ENCODE assay signal across 21 cellular contexts in the genomic region with DNA sequence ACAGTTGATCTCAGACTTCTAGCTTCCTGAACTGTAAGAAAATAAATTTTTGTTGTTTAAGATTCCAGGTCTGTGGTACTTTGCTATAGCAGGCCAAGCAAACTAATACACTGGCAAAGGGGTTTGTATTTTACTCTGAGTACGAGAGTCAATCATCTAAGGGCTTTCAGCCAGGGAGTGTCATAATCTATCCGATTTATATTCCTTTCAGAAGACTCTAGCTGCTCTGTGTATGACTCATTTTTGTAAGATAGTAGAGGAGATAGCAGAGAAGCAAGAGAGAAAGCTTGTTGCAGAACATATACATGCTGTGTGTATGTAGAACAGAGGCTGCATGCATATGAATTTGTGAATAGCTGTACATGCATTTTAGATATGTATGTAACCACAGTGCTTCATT.
"Had no signal": no experiment of that assay in that cellular context is flagged by ENCODE, and none has a peak within 500 bp of the region (broad histone marks: within the 10 kb centered on the region; RNA-seq: fewer than 3 reads in every experiment).

No MANE protein-coding gene starts in this region.

- H3K4me3 ChIP-seq: left lung, lung, neural progenitor cell, stomach, suprapubic skin, tibial nerve had no signal

- H3K9me3 Mint-ChIP-seq: neural progenitor cell; stimulated activated memory B cell treated with anti-CD40 and anti-IgM and Interleukin-4, amounts not matched to agents 10 μg/mL and 1 μg/mL and 100 μg/mL, for 72 hours had no signal

- ATAC-seq: activated CD8-positive, alpha-beta T cell treated with anti-CD3 and anti-CD28 coated beads, Interleukin-2, amount 10 ng/mL, durations not matched to agents 7 days and 5 days; activated naive CD4-positive, alpha-beta T cell treated with anti-CD3 and anti-CD28 coated beads, Interleukin-2, amount 50 U/mL, for 72 hours; esophagus mucosa; left lung; naive thymus-derived CD4-positive, alpha-beta T cell; sciatic nerve; stimulated activated memory B cell treated with anti-CD40 and anti-IgM and Interleukin-4, amounts not matched to agents 10 μg/mL and 1 μg/mL and 100 μg/mL, for 72 hours had no signal

- H3K4me3 Mint-ChIP-seq: activated CD4-positive, alpha-beta T cell treated with anti-CD3 and anti-CD28 coated beads, Interleukin-2, amount 10 ng/mL, durations not matched to agents 7 days and 5 days; activated CD8-positive, alpha-beta T cell treated with anti-CD3 and anti-CD28 coated beads, Interleukin-2, amount 10 ng/mL, durations not matched to agents 7 days and 5 days; central memory CD8-positive, alpha-beta T cell; naive thymus-derived CD4-positive, alpha-beta T cell; neural progenitor cell; stimulated activated memory B cell treated with anti-CD40 and anti-IgM and Interleukin-4, amounts not matched to agents 10 μg/mL and 1 μg/mL and 100 μg/mL, for 72 hours; T-helper 2 cell treated with Interferon-gamma antibody and Interleukin-4, amounts not matched to agents 5 μg/mL and 100 μg/mL, for 36 hours had no signal

- H3K27ac Mint-ChIP-seq: activated CD4-positive, alpha-beta T cell treated with anti-CD3 and anti-CD28 coated beads, Interleukin-2, amount 10 ng/mL, durations not matched to agents 7 days and 5 days; activated CD8-positive, alpha-beta T cell treated with anti-CD3 and anti-CD28 coated beads, Interleukin-2, amount 10 ng/mL, durations not matched to agents 7 days and 5 days; activated naive CD4-positive, alpha-beta T cell treated with anti-CD3 and anti-CD28 coated beads, Interleukin-2, amount 50 U/mL, for 72 hours; naive thymus-derived CD4-positive, alpha-beta T cell; neural progenitor cell; stimulated activated memory B cell treated with anti-CD40 and anti-IgM and Interleukin-4, amounts not matched to agents 10 μg/mL and 1 μg/mL and 100 μg/mL, for 72 hours; T-helper 2 cell treated with Interferon-gamma antibody and Interleukin-4, amounts not matched to agents 5 μg/mL and 100 μg/mL, for 36 hours had no signal

- H3K27me3 Mint-ChIP-seq: activated CD4-positive, alpha-beta T cell treated with anti-CD3 and anti-CD28 coated beads, Interleukin-2, amount 10 ng/mL, durations not matched to agents 7 days and 5 days; central memory CD8-positive, alpha-beta T cell; naive thymus-derived CD4-positive, alpha-beta T cell; stimulated activated memory B cell treated with anti-CD40 and anti-IgM and Interleukin-4, amounts not matched to agents 10 μg/mL and 1 μg/mL and 100 μg/mL, for 72 hours had no signal

- H3K36me3 Mint-ChIP-seq: activated naive CD4-positive, alpha-beta T cell treated with anti-CD3 and anti-CD28 coated beads, Interleukin-2, amount 50 U/mL, for 72 hours; naive thymus-derived CD4-positive, alpha-beta T cell; neural progenitor cell; stimulated activated memory B cell treated with anti-CD40 and anti-IgM and Interleukin-4, amounts not matched to agents 10 μg/mL and 1 μg/mL and 100 μg/mL, for 72 hours had no signal

- DNase-seq: activated CD4-positive, alpha-beta T cell treated with anti-CD3 and anti-CD28 coated beads, Interleukin-2, amount 10 ng/mL, durations not matched to agents 7 days and 5 days; activated CD4-positive, CD25-positive, alpha-beta regulatory T cell treated with anti-CD3 and anti-CD28 coated beads, Interleukin-2, amount 50 U/mL, for 72 hours; activated CD8-positive, alpha-beta T cell treated with anti-CD3 and anti-CD28 coated beads, Interleukin-2, amount 10 ng/mL, durations not matched to agents 7 days and 5 days; activated gamma-delta T cell treated with Interleukin-2 at 50 U/mL for 16 hours; effector memory CD4-positive, alpha-beta T cell; kidney glomerular epithelial cell; left lung; naive thymus-derived CD4-positive, alpha-beta T cell; posterior cingulate gyrus; small intestine; stomach had no signal

- H3K4me1 Mint-ChIP-seq: activated CD4-positive, alpha-beta T cell treated with anti-CD3 and anti-CD28 coated beads, Interleukin-2, amount 10 ng/mL, durations not matched to agents 7 days and 5 days; central memory CD8-positive, alpha-beta T cell; naive thymus-derived CD4-positive, alpha-beta T cell; neural progenitor cell; stimulated activated memory B cell treated with anti-CD40 and anti-IgM and Interleukin-4, amounts not matched to agents 10 μg/mL and 1 μg/mL and 100 μg/mL, for 72 hours had no signal
